ENCODE assay signal across 25 cellular contexts in the genomic region with DNA sequence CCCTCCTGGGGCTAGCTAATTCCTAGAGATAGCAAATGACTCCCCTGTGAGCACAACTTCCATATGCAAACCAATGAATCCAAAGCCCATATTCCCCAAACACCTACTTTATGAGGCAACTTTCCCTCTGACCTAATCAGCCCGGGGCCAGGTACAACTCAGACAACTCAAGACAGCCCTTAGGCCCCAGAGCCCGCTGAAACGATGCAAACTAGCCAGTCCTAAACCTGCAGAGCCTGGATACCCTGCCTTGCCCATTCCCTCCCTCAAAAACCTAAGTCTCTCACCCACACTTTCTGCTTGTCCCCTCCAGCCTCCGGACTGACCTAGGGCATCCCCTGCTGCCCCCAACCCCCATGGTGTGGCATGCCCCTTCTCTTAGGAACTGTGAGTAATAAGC.
"Had no signal": no experiment of that assay in that cellular context is flagged by ENCODE, and none has a peak within 500 bp of the region (broad histone marks: within the 10 kb centered on the region; RNA-seq: fewer than 3 reads in every experiment).

No MANE protein-coding gene starts in this region.

- H3K27ac ChIP-seq: esophagus squamous epithelium, lower lobe of right lung, prostate gland, right atrium auricular region, suprapubic skin, transverse colon, vagina had no signal

- FAIRE-seq: colon, endothelial cell of umbilical vein, frontal cortex had no signal

- H3K36me3 ChIP-seq: esophagus squamous epithelium, lower lobe of right lung, prostate gland, right atrium auricular region, suprapubic skin, transverse colon, vagina had no signal

- H3K27me3 ChIP-seq: right atrium auricular region, suprapubic skin, transverse colon, vagina had no signal

- H3K4me1 ChIP-seq: esophagus squamous epithelium, lower lobe of right lung, prostate gland, right atrium auricular region, suprapubic skin, transverse colon, vagina had no signal

- H3K4me2 ChIP-seq: smooth muscle cell had no signal

- ATAC-seq: left ventricle myocardium superior; lower lobe of right lung; natural killer cell; sciatic nerve; stimulated activated naive CD8-positive, alpha-beta T cell treated with anti-CD3 and anti-CD28 coated beads, Interleukin-15, amount 100 ng/mL, for 72 hours had no signal

- H3K4me3 ChIP-seq: esophagus squamous epithelium, lower lobe of right lung, prostate gland, right atrium auricular region, smooth muscle cell, suprapubic skin, transverse colon, vagina had no signal

- H3K9me3 ChIP-seq: esophagus squamous epithelium, lower lobe of right lung, prostate gland, suprapubic skin, vagina had no signal

- DNase-seq: effector CD8-positive, alpha-beta T cell; esophagus squamous epithelium; hypothalamus; immature natural killer cell; islet precursor cell; kidney glomerular epithelial cell; left ventricle myocardium superior; lower lobe of right lung; natural killer cell; stimulated activated CD4-positive, alpha-beta T cell treated with anti-CD3 and anti-CD28 coated beads, Interleukin-12 subunit alpha, Interleukin-12 subunit beta, amount 100 ng/mL, for 4 hours; stimulated activated CD4-positive, alpha-beta T cell treated with anti-CD3 and anti-CD28 coated beads, Interleukin-1b, Interleukin-23, amount 100 ng/mL, for 48 hours; stimulated activated CD4-positive, alpha-beta T cell treated with anti-CD3 and anti-CD28 coated beads, Interleukin-4, amount 100 ng/mL, for 1 hour; stimulated activated CD8-positive, alpha-beta memory T cell treated with anti-CD3 and anti-CD28 coated beads, Interleukin-4, amount 100 ng/mL, for 48 hours; stimulated activated naive CD4-positive, alpha-beta T cell; stimulated activated naive CD8-positive, alpha-beta T cell treated with anti-CD3 and anti-CD28 coated beads, Interleukin-15, amount 100 ng/mL, for 72 hours; transverse colon had no signal
